10 cellular contexts compared by ENCODE assay signal in the genomic region with DNA sequence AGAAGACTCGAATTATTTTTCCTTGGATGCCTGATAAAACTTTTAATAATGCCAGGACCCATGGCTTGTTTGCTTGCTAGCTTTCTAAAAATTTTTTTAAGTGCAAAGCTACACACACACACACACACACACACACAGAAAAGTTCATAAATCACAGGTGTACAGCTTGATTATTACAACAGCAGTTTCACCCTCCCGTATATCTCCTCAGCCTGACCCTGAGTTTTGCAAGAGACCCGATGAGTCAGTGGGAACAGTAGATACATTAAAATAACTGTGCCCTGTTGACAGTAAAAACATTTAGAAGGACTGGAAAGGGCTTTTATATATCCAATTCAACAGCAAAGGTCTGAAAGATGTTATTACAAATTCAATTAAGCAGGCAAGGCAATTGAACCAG. TPM values are rescaled to one million over a fixed set of nuclear protein-coding genes. Genes with fewer than 3 reads are reported as not detected.
DNase-seq lines count a peak whose midpoint lies in the region; ATAC-seq and TF ChIP-seq lines count a peak whose summit lies in the region.
"Had no signal": no experiment of that assay in that cellular context is flagged by ENCODE, and none has a peak within 500 bp of the region (broad histone marks: within the 10 kb centered on the region; RNA-seq: fewer than 3 reads in every experiment).

No MANE protein-coding gene starts in this region.

- no peak overlapping the region for H2BK15ac ChIP-seq in mesenchymal stem cell (ENCODE audit: low read depth, poor library complexity, severe bottlenecking)

- H2BK120ac ChIP-seq in mesenchymal stem cell (ENCODE audit: low read depth, low read length), result no peak overlapping the region

- peaks cover 3% of the 10 kb centered on the region for H3K79me1 ChIP-seq in mesenchymal stem cell (replicated peaks; ENCODE audit: low read length, poor library complexity, severe bottlenecking)

- no peak overlapping the region for H3K4me3 Mint-ChIP-seq in T-helper 17 cell

- no peaks in the 10 kb centered on the region for H3K36me3 ChIP-seq in BJ (ENCODE audit: control insufficient read depth, insufficient read depth, low read length)
- no peaks in the 10 kb centered on the region for H3K36me3 ChIP-seq in brain microvascular endothelial cell (replicated peaks)
- H3K36me3 ChIP-seq in mesenchymal stem cell (ENCODE audit: control insufficient read depth in 1 of 2, insufficient read depth in 2 of 2, low read depth in 1 of 2, low read length in 2 of 2), result no peaks in the 10 kb centered on the region

- H2AFZ ChIP-seq in mesenchymal stem cell (ENCODE audit: low read depth, low read length), result no peak overlapping the region

- H3K27me3 ChIP-seq in BJ (ENCODE audit: control insufficient read depth, insufficient read depth, low read length), result no peaks in the 10 kb centered on the region
- no peaks in the 10 kb centered on the region for H3K27me3 ChIP-seq in brain microvascular endothelial cell (replicated peaks)
- H3K27me3 ChIP-seq in mesenchymal stem cell (ENCODE audit: control insufficient read depth in 1 of 2, insufficient read depth in 1 of 2, low read length in 2 of 2), result no peaks in the 10 kb centered on the region

- no peak overlapping the region for H4K91ac ChIP-seq in mesenchymal stem cell (ENCODE audit: low read length)

- no peak overlapping the region for H3K9ac ChIP-seq in mesenchymal stem cell (ENCODE audit: low read length)

- no peak overlapping the region for H2AK5ac ChIP-seq in mesenchymal stem cell (ENCODE audit: low read length, severe bottlenecking)

- no peak for ATAC-seq in T-helper 17 cell
- no peak for ATAC-seq in GM21390 (IDR thresholded peaks at IDR 0.05; ENCODE audit: unreplicated experiment)
- ATAC-seq in HG02852 (IDR thresholded peaks at IDR 0.05; ENCODE audit: unreplicated experiment), result no peak

- no peak overlapping the region for H3K23ac ChIP-seq in mesenchymal stem cell (ENCODE audit: low read length in 2 of 2)

- no peaks in the 10 kb centered on the region for H3K36me3 Mint-ChIP-seq in T-helper 17 cell (ENCODE audit: low read depth)

- H2BK5ac ChIP-seq in mesenchymal stem cell (ENCODE audit: low read depth, low read length, poor library complexity, severe bottlenecking), result no peak overlapping the region

- no peaks in the 10 kb centered on the region for H3K4me1 ChIP-seq in mesenchymal stem cell (ENCODE audit: control insufficient read depth, insufficient read depth, low read depth, low read length)

- WGBS in mesenchymal stem cell, result 96% methylated on average over 1 of the region's 3 CpGs

- no peak overlapping the region for H3K14ac ChIP-seq in mesenchymal stem cell (ENCODE audit: low read length in 2 of 2)

- no peak overlapping the region for H3K4me3 ChIP-seq in BJ (ENCODE audit: low read depth, low read length)
- no peak overlapping the region for H3K4me3 ChIP-seq in brain microvascular endothelial cell (ENCODE audit: low read depth, low read length)
- no peak overlapping the region for H3K4me3 ChIP-seq in mesenchymal stem cell (ENCODE audit: insufficient read depth in 1 of 2, low read depth in 1 of 2, low read length in 2 of 2)

- H3K27ac ChIP-seq in brain microvascular endothelial cell (peak overlapping the region; percentile 3), mesenchymal stem cell (ENCODE audit: low read length, poor library complexity, severe bottlenecking) (no peak overlapping the region)

- no peak overlapping the region for H3K27ac Mint-ChIP-seq in T-helper 17 cell

- in situ Hi-C loops in brain microvascular endothelial cell (cut with HindIII; ENCODE audit: low pct_ligation_motif_present, low sequenced_read_pairs), result no loop called here

- TF ChIP-seq CTCF in BJ (IDR thresholded peaks at IDR 0.05; ENCODE audit: insufficient read depth, low read depth, low read length), result no peak
- no peak for TF ChIP-seq CTCF in brain microvascular endothelial cell (IDR thresholded peaks at IDR 0.05; ENCODE audit: low read depth, low read length, missing control alignments)

- no peaks in the 10 kb centered on the region for H3K27me3 Mint-ChIP-seq in T-helper 17 cell

- no peak overlapping the region for H3K4ac ChIP-seq in mesenchymal stem cell (ENCODE audit: low read depth in 1 of 2, low read length in 2 of 2)

- H3K9me3 ChIP-seq in mesenchymal stem cell (ENCODE audit: control insufficient read depth, low read length), result no peaks in the 10 kb centered on the region
- no peaks in the 10 kb centered on the region for H3K9me3 ChIP-seq in T-helper 17 cell (ENCODE audit: control insufficient read depth, low read length, poor library complexity, severe bottlenecking)

- no peak overlapping the region for H3K18ac ChIP-seq in mesenchymal stem cell (ENCODE audit: low read depth in 1 of 2, low read length in 2 of 2)

- H4K8ac ChIP-seq in mesenchymal stem cell (ENCODE audit: low read length), result no peak overlapping the region

- DNase-seq in BJ (ENCODE audit: low read depth), result peak; percentile 35
- peak; percentile 17 for DNase-seq in HS-27A (ENCODE audit: low read depth)
- DNase-seq in brain microvascular endothelial cell, result peak; percentile 63
- peak; percentile 65 for DNase-seq in mesenchymal stem cell
- DNase-seq in SHP77 treated with DMSO at 0.1 percent for 48 hours (lab: John Stamatoyannopoulos, UW), result no peak
- no peak for DNase-seq in T-helper 17 cell
- DNase-seq: activated gamma-delta T cell, DMS 273 treated with DMSO at 0.1 percent for 48 hours had no signal

- POLR2A ChIA-PET in BJ (lab: Charles Lee), result interaction anchor here (0.6 kb wide), 1 partner anchor 33 kb away, joined by 3 read pairs; no protein-coding TSS in a partner anchor

- H3K4me2 ChIP-seq in mesenchymal stem cell (ENCODE audit: low read length, poor library complexity, severe bottlenecking), result no peak overlapping the region

- H2BK12ac ChIP-seq in mesenchymal stem cell (ENCODE audit: low read length in 2 of 2), result no peak overlapping the region

- CTCF ChIA-PET in BJ (lab: Yijun Ruan, JAX), result interaction anchor here (1.1 kb wide), 1 partner anchor 10 kb away, joined by 3 read pairs; no protein-coding TSS in a partner anchor

- H3K4me1 Mint-ChIP-seq in T-helper 17 cell, result peaks cover 8% of the 10 kb centered on the region

RNA-seq across cellular contexts. Expression of gene EMC4, which starts 46.7 kb away (rescaled TPM):
- polyA plus RNA-seq in BJ (2011; rRNA removed), result 75.5 and 119 TPM in 2 replicates
- polyA minus RNA-seq in BJ (2011; rRNA and poly(A)+ RNA removed), result 13.8 and 21.0 TPM in 2 replicates
- 172 TPM for polyA plus RNA-seq in mesenchymal stem cell (2013, experiment 1 of 2)
- polyA plus RNA-seq in mesenchymal stem cell (2013, experiment 2 of 2), result 177 TPM
- 10 to 100 TPM; 70.8 to 83.8 TPM for total RNA-seq in T-helper 17 cell

Comparison
In these comparisons a context has a peak if more than half of its experiments do, and no peak if none do; other contexts are left out.
1. DNase-seq: peak in BJ (single experiment), HS-27A (single experiment), brain microvascular endothelial cell (single experiment) and mesenchymal stem cell (single experiment); none in SHP77 treated with DMSO at 0.1 percent for 48 hours (single experiment) and T-helper 17 cell (0 of 3).